25 cellular contexts compared by ENCODE assay signal in the genomic region with DNA sequence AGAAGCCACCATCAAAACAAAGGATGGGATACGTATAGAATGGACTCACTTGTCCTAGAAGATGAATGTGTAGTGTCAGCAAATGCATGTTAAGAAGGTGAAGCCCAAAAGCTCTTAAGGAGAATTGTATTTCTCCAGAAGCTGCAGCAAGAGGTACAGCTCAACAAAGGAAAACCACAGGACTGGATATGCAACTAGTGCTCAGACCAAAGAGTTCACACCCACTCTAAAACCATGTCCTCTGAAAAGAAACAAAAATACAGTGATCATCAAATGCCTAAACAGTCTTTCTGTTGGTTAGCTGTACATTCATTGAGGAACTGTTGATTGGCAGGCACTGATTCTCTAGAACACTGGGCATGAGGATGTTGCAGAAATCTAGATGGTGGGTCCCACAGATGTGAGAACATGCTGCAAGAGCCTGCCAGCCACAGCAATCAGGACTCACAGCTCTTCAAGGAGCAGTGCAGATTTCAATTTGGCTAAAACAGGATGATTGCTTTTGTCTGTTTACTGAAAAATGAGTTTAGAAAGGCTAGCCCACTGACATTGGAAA.
"Had no signal": no experiment of that assay in that cellular context is flagged by ENCODE, and none has a peak within 500 bp of the region (broad histone marks: within the 10 kb centered on the region; RNA-seq: fewer than 3 reads in every experiment).

No MANE protein-coding gene starts in this region.

- ATAC-seq: T-cell had no signal

- DNase-seq: KBM-7, MV-4-11, NCI-H1048, NCI-H1105, NCI-H1417, NCI-H1436 treated with DMSO at 0.1 percent for 48 hours, NCI-H1694, NCI-H187 treated with DMSO at 0.1 percent for 48 hours, NCI-H2029 treated with DMSO at 0.1 percent for 48 hours, NCI-H2171, NCI-H345, NCI-H524, NCI-H526 treated with DMSO at 0.1 percent for 48 hours, NCI-H748 treated with DMSO at 0.1 percent for 48 hours, Right ventricle myocardium superior, RPMI8226, SIG-M5, SK-N-SH, SW 1271, T-cell had no signal

- H3K4me1 Mint-ChIP-seq: IgD-negative memory B cell, T-cell had no signal

- H3K9me3 Mint-ChIP-seq: IgD-negative memory B cell, T-cell had no signal

- H3K36me3 ChIP-seq: SJSA1 had no signal

- FAIRE-seq: HTR-8/SVneo, RCC 7860 had no signal

- H3K4me3 Mint-ChIP-seq: IgD-negative memory B cell, T-cell had no signal

- H3K27ac ChIP-seq: HL-60, SJSA1 had no signal

- H3K9me3 ChIP-seq: SJSA1, SK-N-SH had no signal

- H3K36me3 Mint-ChIP-seq: IgD-negative memory B cell, T-cell had no signal

- H3K4me2 ChIP-seq: SK-N-SH had no signal

- H3K27me3 Mint-ChIP-seq: IgD-negative memory B cell had no signal

- H3K27ac Mint-ChIP-seq: IgD-negative memory B cell, T-cell had no signal

- H3K4me3 ChIP-seq: SJSA1 had no signal

- H3K9ac ChIP-seq: SK-N-SH had no signal

- H3K4me1 ChIP-seq: SJSA1 had no signal
